Comparison of ENCODE assay signal across 1 cellular context in the genomic region with DNA sequence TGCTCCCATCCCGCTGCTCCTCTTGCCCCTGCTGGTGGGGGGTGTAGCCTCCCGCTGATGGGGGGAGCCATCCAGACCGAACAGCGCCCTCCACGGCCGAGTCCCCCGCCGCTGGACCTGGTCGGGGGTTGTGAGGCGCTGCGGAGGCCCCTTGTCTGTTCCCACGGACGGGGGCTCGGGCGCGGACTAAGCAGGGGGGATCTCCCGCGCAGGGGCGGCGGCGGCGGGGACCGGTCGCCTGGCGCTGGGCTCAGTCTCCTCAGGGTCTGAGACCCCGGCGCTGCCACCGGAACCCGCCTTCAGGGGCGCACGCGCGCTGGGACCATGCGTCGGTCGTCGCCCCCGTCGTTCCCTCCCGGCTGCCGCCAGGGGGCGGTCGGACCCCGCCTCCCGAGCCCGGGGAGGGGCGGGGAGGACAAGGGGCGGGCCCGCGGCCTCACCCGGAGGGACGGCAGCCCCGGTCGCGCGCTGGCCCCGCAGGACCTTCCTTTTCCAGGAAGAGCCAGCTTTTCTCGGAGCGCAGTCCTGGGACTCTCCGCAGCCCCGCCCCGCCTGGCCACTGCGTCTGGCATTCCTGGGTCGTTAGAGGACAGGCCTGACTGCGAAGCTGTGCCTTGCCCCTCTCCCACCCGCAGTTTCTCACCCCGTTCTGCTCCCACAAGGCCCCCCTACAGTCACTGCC.
A peak's percentile ranks its signal among the peaks of the same experiment; 100 is the strongest.
TF ChIP-seq lines count a peak whose summit lies in the region.

No MANE protein-coding gene starts in this region.

TF ChIP-seq in K562, 482 proteins besides CTCF, POLR2A, EP300 and RAD21 (continued from another document and continues in another):
- TF ChIP-seq, protein P1, sequence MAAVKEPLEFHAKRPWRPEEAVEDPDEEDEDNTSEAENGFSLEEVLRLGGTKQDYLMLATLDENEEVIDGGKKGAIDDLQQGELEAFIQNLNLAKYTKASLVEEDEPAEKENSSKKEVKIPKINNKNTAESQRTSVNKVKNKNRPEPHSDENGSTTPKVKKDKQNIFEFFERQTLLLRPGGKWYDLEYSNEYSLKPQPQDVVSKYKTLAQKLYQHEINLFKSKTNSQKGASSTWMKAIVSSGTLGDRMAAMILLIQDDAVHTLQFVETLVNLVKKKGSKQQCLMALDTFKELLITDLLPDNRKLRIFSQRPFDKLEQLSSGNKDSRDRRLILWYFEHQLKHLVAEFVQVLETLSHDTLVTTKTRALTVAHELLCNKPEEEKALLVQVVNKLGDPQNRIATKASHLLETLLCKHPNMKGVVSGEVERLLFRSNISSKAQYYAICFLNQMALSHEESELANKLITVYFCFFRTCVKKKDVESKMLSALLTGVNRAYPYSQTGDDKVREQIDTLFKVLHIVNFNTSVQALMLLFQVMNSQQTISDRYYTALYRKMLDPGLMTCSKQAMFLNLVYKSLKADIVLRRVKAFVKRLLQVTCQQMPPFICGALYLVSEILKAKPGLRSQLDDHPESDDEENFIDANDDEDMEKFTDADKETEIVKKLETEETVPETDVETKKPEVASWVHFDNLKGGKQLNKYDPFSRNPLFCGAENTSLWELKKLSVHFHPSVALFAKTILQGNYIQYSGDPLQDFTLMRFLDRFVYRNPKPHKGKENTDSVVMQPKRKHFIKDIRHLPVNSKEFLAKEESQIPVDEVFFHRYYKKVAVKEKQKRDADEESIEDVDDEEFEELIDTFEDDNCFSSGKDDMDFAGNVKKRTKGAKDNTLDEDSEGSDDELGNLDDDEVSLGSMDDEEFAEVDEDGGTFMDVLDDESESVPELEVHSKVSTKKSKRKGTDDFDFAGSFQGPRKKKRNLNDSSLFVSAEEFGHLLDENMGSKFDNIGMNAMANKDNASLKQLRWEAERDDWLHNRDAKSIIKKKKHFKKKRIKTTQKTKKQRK (IDR thresholded peaks at IDR 0.05; ENCODE audit: borderline replicate concordance, low read depth, low read length), result no peak
- TF ChIP-seq POU5F1 (IDR thresholded peaks at IDR 0.05; ENCODE audit: borderline replicate concordance, low read depth, low read length, partially characterized antibody) (no peak), NFXL1 (CRISPR knock-in tag; IDR thresholded peaks at IDR 0.05) (no peak), ZNF79 (CRISPR knock-in tag; IDR thresholded peaks at IDR 0.05; ENCODE audit: low read depth) (no peak), DDX20 (tag; IDR thresholded peaks at IDR 0.05; ENCODE audit: low read depth) (no peak), RBM34 (IDR thresholded peaks at IDR 0.05; ENCODE audit: borderline replicate concordance, insufficient read depth, low read length) (no peak), ELF1 (tag; IDR thresholded peaks at IDR 0.05) (peak; percentile 75), L3MBTL2 (IDR thresholded peaks at IDR 0.05) (peak; percentile 76), SNRNP70 (optimal IDR thresholded peaks at IDR 0.05; ENCODE audit: low read depth, low read length) (no peak), ETV1 (tag; conservative IDR thresholded peaks at IDR 0.05; ENCODE audit: low read depth) (no peak), ZNF184 (CRISPR knock-in tag; IDR thresholded peaks at IDR 0.05) (no peak), ATF7 (IDR thresholded peaks at IDR 0.05) (peak; percentile 68), HDAC1 (IDR thresholded peaks at IDR 0.05) (peak in 1 of 2 experiments; percentile 20; a peak in 1 of 4 replicates), SAFB (IDR thresholded peaks at IDR 0.05; ENCODE audit: borderline replicate concordance, low read depth, low read length) (0 out of 2 replicates have a peak, but pooled peaks have one; percentile 21), TBP (optimal IDR thresholded peaks at IDR 0.05; ENCODE audit: low read depth, low read length) (peak; percentile 35), KLF1 (tag; IDR thresholded peaks at IDR 0.05) (0 out of 2 replicates have a peak, but pooled peaks have one; percentile 56), MED1 (CRISPR knock-in tag; IDR thresholded peaks at IDR 0.05; ENCODE audit: borderline replicate concordance) (no peak), PHB2 (IDR thresholded peaks at IDR 0.05; ENCODE audit: low read depth) (no peak), TCF3 (CRISPR knock-in tag; IDR thresholded peaks at IDR 0.05) (no peak), ASH1L (IDR thresholded peaks at IDR 0.05; ENCODE audit: borderline replicate concordance, low read depth, partially characterized antibody) (no peak), POLR2G (IDR thresholded peaks at IDR 0.05; ENCODE audit: low read depth, low read length) (peak; percentile 82), C11orf30 (IDR thresholded peaks at IDR 0.05; ENCODE audit: low read depth) (peak; percentile 37; the same call in 1 of the 2 replicates), MEIS2 (IDR thresholded peaks at IDR 0.05; ENCODE audit: partially characterized antibody) (peak; percentile 43), POLR2B (IDR thresholded peaks at IDR 0.05; ENCODE audit: low read depth, partially characterized antibody) (peak; percentile 39), ZC3H11A (IDR thresholded peaks at IDR 0.05; ENCODE audit: low read depth, low read length) (no peak), NR4A1 (CRISPR knock-in tag; IDR thresholded peaks at IDR 0.05) (peak; percentile 52; the same call in 1 of the 2 replicates), NR4A1 (tag; IDR thresholded peaks at IDR 0.05) (no peak; the same call in 1 of the 2 replicates), TGIF2 (CRISPR knock-in tag; IDR thresholded peaks at IDR 0.05) (peak; percentile 85; the same call in 1 of the 2 replicates), THRAP3 (IDR thresholded peaks at IDR 0.05; ENCODE audit: borderline replicate concordance) (no peak), NFRKB (IDR thresholded peaks at IDR 0.05; ENCODE audit: low read depth) (no peak), SP2 (IDR thresholded peaks at IDR 0.05; ENCODE audit: extremely low read depth, low read depth, low read length, poor library complexity, severe bottlenecking) (no peak), CREM (IDR thresholded peaks at IDR 0.05; ENCODE audit: low read depth) (peak; percentile 67), SRF (CRISPR knock-in tag; IDR thresholded peaks at IDR 0.05) (0 out of 4 replicates have a peak, but pooled peaks of 1 of the 2 experiments have one; percentile 20), RHOXF2B (CRISPR knock-in tag; conservative IDR thresholded peaks at IDR 0.05) (no peak), BRF1 (IDR thresholded peaks at IDR 0.05; ENCODE audit: borderline replicate concordance, extremely low read depth, insufficient read length) (no peak), ELF2 (CRISPR knock-in tag; IDR thresholded peaks at IDR 0.05) (no peak), ZNF146 (CRISPR knock-in tag; IDR thresholded peaks at IDR 0.05; ENCODE audit: unreplicated experiment) (no peak), PHF20 (IDR thresholded peaks at IDR 0.05; ENCODE audit: partially characterized antibody) (peak; percentile 72)
- TF ChIP-seq, protein P2, sequence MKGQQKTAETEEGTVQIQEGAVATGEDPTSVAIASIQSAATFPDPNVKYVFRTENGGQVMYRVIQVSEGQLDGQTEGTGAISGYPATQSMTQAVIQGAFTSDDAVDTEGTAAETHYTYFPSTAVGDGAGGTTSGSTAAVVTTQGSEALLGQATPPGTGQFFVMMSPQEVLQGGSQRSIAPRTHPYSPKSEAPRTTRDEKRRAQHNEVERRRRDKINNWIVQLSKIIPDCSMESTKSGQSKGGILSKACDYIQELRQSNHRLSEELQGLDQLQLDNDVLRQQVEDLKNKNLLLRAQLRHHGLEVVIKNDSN (CRISPR knock-in tag; IDR thresholded peaks at IDR 0.05), result no peak
- TF ChIP-seq, protein P3, sequence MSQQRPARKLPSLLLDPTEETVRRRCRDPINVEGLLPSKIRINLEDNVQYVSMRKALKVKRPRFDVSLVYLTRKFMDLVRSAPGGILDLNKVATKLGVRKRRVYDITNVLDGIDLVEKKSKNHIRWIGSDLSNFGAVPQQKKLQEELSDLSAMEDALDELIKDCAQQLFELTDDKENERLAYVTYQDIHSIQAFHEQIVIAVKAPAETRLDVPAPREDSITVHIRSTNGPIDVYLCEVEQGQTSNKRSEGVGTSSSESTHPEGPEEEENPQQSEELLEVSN (IDR thresholded peaks at IDR 0.05; ENCODE audit: borderline replicate concordance in 1 of 2, extremely low read depth in 1 of 2, insufficient read depth in 1 of 2, insufficient read length in 1 of 2, low read depth in 1 of 2, low read length in 1 of 2, poor library complexity in 1 of 2, severe bottlenecking in 1 of 2), result peak in 1 of 2 experiments; percentile 61
- TF ChIP-seq, protein P4, sequence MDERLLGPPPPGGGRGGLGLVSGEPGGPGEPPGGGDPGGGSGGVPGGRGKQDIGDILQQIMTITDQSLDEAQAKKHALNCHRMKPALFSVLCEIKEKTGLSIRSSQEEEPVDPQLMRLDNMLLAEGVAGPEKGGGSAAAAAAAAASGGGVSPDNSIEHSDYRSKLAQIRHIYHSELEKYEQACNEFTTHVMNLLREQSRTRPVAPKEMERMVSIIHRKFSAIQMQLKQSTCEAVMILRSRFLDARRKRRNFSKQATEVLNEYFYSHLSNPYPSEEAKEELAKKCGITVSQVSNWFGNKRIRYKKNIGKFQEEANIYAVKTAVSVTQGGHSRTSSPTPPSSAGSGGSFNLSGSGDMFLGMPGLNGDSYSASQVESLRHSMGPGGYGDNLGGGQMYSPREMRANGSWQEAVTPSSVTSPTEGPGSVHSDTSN (CRISPR knock-in tag; IDR thresholded peaks at IDR 0.05; ENCODE audit: low read depth), result no peak
- TF ChIP-seq, protein P4 (tag; conservative IDR thresholded peaks at IDR 0.05; ENCODE audit: low read depth), result no peak
- TF ChIP-seq, protein P5, sequence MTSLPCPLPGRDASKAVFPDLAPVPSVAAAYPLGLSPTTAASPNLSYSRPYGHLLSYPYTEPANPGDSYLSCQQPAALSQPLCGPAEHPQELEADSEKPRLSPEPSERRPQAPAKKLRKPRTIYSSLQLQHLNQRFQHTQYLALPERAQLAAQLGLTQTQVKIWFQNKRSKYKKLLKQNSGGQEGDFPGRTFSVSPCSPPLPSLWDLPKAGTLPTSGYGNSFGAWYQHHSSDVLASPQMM (CRISPR knock-in tag; IDR thresholded peaks at IDR 0.05), result no peak
- TF ChIP-seq, protein P6, sequence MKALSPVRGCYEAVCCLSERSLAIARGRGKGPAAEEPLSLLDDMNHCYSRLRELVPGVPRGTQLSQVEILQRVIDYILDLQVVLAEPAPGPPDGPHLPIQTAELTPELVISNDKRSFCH (CRISPR knock-in tag; IDR thresholded peaks at IDR 0.05), result no peak
- TF ChIP-seq, protein P6 (tag; IDR thresholded peaks at IDR 0.05), result no peak
- TF ChIP-seq, protein P7, sequence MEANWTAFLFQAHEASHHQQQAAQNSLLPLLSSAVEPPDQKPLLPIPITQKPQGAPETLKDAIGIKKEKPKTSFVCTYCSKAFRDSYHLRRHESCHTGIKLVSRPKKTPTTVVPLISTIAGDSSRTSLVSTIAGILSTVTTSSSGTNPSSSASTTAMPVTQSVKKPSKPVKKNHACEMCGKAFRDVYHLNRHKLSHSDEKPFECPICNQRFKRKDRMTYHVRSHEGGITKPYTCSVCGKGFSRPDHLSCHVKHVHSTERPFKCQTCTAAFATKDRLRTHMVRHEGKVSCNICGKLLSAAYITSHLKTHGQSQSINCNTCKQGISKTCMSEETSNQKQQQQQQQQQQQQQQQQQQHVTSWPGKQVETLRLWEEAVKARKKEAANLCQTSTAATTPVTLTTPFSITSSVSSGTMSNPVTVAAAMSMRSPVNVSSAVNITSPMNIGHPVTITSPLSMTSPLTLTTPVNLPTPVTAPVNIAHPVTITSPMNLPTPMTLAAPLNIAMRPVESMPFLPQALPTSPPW (CRISPR knock-in tag; IDR thresholded peaks at IDR 0.05), result peak; percentile 90
- TF ChIP-seq, protein P8, sequence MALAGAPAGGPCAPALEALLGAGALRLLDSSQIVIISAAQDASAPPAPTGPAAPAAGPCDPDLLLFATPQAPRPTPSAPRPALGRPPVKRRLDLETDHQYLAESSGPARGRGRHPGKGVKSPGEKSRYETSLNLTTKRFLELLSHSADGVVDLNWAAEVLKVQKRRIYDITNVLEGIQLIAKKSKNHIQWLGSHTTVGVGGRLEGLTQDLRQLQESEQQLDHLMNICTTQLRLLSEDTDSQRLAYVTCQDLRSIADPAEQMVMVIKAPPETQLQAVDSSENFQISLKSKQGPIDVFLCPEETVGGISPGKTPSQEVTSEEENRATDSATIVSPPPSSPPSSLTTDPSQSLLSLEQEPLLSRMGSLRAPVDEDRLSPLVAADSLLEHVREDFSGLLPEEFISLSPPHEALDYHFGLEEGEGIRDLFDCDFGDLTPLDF (CRISPR knock-in tag; IDR thresholded peaks at IDR 0.05), result no peak
